10 cellular contexts compared by ENCODE assay signal in genomic region chr12:118053071-118053985, GRCh38. TPM values are rescaled to one million over a fixed set of nuclear protein-coding genes. Genes with fewer than 3 reads are reported as not detected.
A peak's percentile ranks its signal among the peaks of the same experiment; 100 is the strongest.
DNase-seq lines count a peak whose midpoint lies in the region; ATAC-seq and TF ChIP-seq lines count a peak whose summit lies in the region.
"Had no signal": no experiment of that assay in that cellular context is flagged by ENCODE, and none has a peak within 500 bp of the region (broad histone marks: within the 10 kb centered on the region; RNA-seq: fewer than 3 reads in every experiment).

No MANE protein-coding gene starts in this region.

- peak overlapping the region; percentile 94 for H3K27ac Mint-ChIP-seq in HFFc6
- peak overlapping the region; percentile 69 for H3K27ac Mint-ChIP-seq in activated naive CD8-positive, alpha-beta T cell

- peaks cover 54 to 71% (median 65%) of the 10 kb centered on the region in 4 donors for H3K4me1 ChIP-seq in stomach

- no peaks in the 10 kb centered on the region for H3K9me3 ChIP-seq in stomach

- no peak for TF ChIP-seq EP300 in stomach (IDR thresholded peaks at IDR 0.05)

- peaks cover 19 to 39% (median 36%) of the 10 kb centered on the region in 4 donors for H3K36me3 ChIP-seq in stomach

- peak overlapping the region; percentile 45 for H3K4me3 Mint-ChIP-seq in HFFc6
- H3K4me3 Mint-ChIP-seq in activated naive CD8-positive, alpha-beta T cell: no peak overlapping the region
- H3K4me3 Mint-ChIP-seq: neural crest cell had no signal

- no peak for TF ChIP-seq CTCF in HFFc6 (IDR thresholded peaks at IDR 0.05)
- TF ChIP-seq CTCF in stomach (IDR thresholded peaks at IDR 0.05): no peak

- no peak for DNase-seq in HFFc6
- DNase-seq in kidney tubule cell (ENCODE audit: low spot score): peak; percentile 56
- DNase-seq in stomach: no peak
- DNase-seq in NCI-H2227 (lab: John Stamatoyannopoulos, UW; ENCODE audit: unreplicated experiment): no peak
- DNase-seq in A172 (ENCODE audit: low spot score): no peak
- no peak for DNase-seq in HUDEP-2 (lab: John Stamatoyannopoulos, UW; ENCODE audit: unreplicated experiment in 76 of 76)
- DNase-seq: NCI-H510A had no signal

- H3K4me3 ChIP-seq in stomach: no peak overlapping the region

- peaks cover 59% of the 10 kb centered on the region for H3K4me1 Mint-ChIP-seq in HFFc6 (ENCODE audit: low read depth)
- H3K4me1 Mint-ChIP-seq in activated naive CD8-positive, alpha-beta T cell (ENCODE audit: low read depth): peaks cover 28% of the 10 kb centered on the region

- peaks cover 40% of the 10 kb centered on the region for H3K36me3 Mint-ChIP-seq in HFFc6 (ENCODE audit: low read depth)
- H3K36me3 Mint-ChIP-seq in activated naive CD8-positive, alpha-beta T cell: peaks cover 7% of the 10 kb centered on the region

- no peak for TF ChIP-seq POLR2A in stomach (IDR thresholded peaks at IDR 0.05)

- intact Hi-C loops in stomach (cut with DNase I; ENCODE audit: low total_unique reads): no loop called here

- no peaks in the 10 kb centered on the region for H3K9me3 Mint-ChIP-seq in HFFc6
- H3K9me3 Mint-ChIP-seq in activated naive CD8-positive, alpha-beta T cell (ENCODE audit: low read depth): no peaks in the 10 kb centered on the region

- H3K27ac ChIP-seq in stomach: peak overlapping the region; percentile 72 to 87 (median 83)

- 77 to 90% (median 83%) methylated on average over 10 of the region's 10 CpGs for WGBS in stomach, 5 donors

- H3K27me3 Mint-ChIP-seq in HFFc6 (ENCODE audit: insufficient read depth): peaks cover 4% of the 10 kb centered on the region
- H3K27me3 Mint-ChIP-seq in activated naive CD8-positive, alpha-beta T cell: no peaks in the 10 kb centered on the region

- H3K27me3 ChIP-seq in stomach: no peaks in the 10 kb centered on the region

- ATAC-seq in activated CD4-positive, CD25-positive, alpha-beta regulatory T cell treated with anti-CD3 and anti-CD28 coated beads, Interleukin-2, amount 50 U/mL, for 24 hours: no peak

RNA-seq across cellular contexts. Expression of gene WSB2, which starts 7.7 kb away (rescaled TPM):
- total RNA-seq in HFFc6 (2021; fragmentation: NEBNext Ultra II Directional; extraction: Animal tissue kit (Norgen Biotek cat#: 25700)): 100 to 1,000 TPM; 140 to 168 (median 149) TPM
- total RNA-seq in stomach: 100 to 1,000 TPM in 3 of 5 donors, 10 to 100 TPM in 2; 58.9 to 110 (median 101) TPM
- polyA plus RNA-seq in stomach: 10 to 100 TPM; 32.4 to 80.1 (median 79.7) TPM
- total RNA-seq in A172 (2014; rRNA removed; shearing (Covaris generic)): 112 and 117 TPM in 2 replicates

RNA-seq across cellular contexts. Expression of gene RFC5, which starts 36.8 kb away (rescaled TPM):
- 10 to 100 TPM in 5 of 6 experiments, 1 to 10 TPM in 1; 9.3 to 19.6 (median 16.6) TPM for total RNA-seq in HFFc6 (2021; fragmentation: NEBNext Ultra II Directional; extraction: Animal tissue kit (Norgen Biotek cat#: 25700))
- total RNA-seq in stomach: 100 to 1,000 TPM in 1 of 5 donors, 10 to 100 TPM in 2, 1 to 10 TPM in 1, not detected in 1; 1.3 to 238 (median 20.6) TPM
- 10 to 100 TPM in 1 of 3 donors, 1 to 10 TPM in 2; 7.1 to 10.7 (median 9.0) TPM for polyA plus RNA-seq in stomach
- total RNA-seq in A172 (2014; rRNA removed; shearing (Covaris generic)): 30.4 and 39.4 TPM in 2 replicates

RNA-seq across cellular contexts. Expression of gene VSIG10, which starts 50.5 kb away (rescaled TPM):
- total RNA-seq in HFFc6 (2021; fragmentation: NEBNext Ultra II Directional; extraction: Animal tissue kit (Norgen Biotek cat#: 25700)): 10 to 100 TPM; 17.6 to 22.0 (median 21.1) TPM
- 100 to 1,000 TPM in 2 of 5 donors, 10 to 100 TPM in 2, 1 to 10 TPM in 1; 9.3 to 300 (median 35.5) TPM for total RNA-seq in stomach
- 10 to 100 TPM in 2 of 3 donors, 1 to 10 TPM in 1; 8.3 to 16.8 (median 13.0) TPM for polyA plus RNA-seq in stomach
- total RNA-seq in A172 (2014; rRNA removed; shearing (Covaris generic)): 14.8 and 21.9 TPM in 2 replicates
